Comparison of ENCODE assay signal across 8 cellular contexts in genomic region chr2:74715880-74716279, GRCh38.
DNase-seq lines count a peak whose midpoint lies in the region; ATAC-seq and TF ChIP-seq lines count a peak whose summit lies in the region.

No MANE protein-coding gene starts in this region.

- POLR2A ChIA-PET in A673 (lab: Charles Lee; ENCODE audit: low non-redundant PET), result no interaction called here

- intact Hi-C loops in A673 (cut with micrococcal nuclease; ENCODE audit: unreplicated experiment), result loop anchor here (1.0 to 2.0 kb wide), 2 partner anchors 119 to 160 kb away; partner anchors contain the start of gene HK2

- H3K27me3 Mint-ChIP-seq in HFFc6 (ENCODE audit: insufficient read depth), result no peaks in the 10 kb centered on the region

- H3K36me3 ChIP-seq in A673 (ENCODE audit: insufficient read depth, low read length, poor library complexity, severe bottlenecking), result no peaks in the 10 kb centered on the region
- no peaks in the 10 kb centered on the region for H3K36me3 ChIP-seq in brain microvascular endothelial cell (replicated peaks)

- CTCF ChIA-PET in A673 (lab: Charles Lee), result interaction anchor here (0.7 to 1.3 kb wide), 2 partner anchors 20 to 160 kb away, joined by 7 to 9 read pairs; no protein-coding TSS in a partner anchor

- H3K9me3 Mint-ChIP-seq in HFFc6, result no peaks in the 10 kb centered on the region

- H3K4me3 ChIP-seq in A673 (ENCODE audit: low read depth, low read length, poor library complexity, severe bottlenecking), result peak overlapping the region; percentile 48
- peak overlapping the region; percentile 53 for H3K4me3 ChIP-seq in brain microvascular endothelial cell (ENCODE audit: low read depth, low read length)
- H3K4me3 ChIP-seq in mononuclear cell (ENCODE audit: low read length), result peak overlapping the region; percentile 45

- H3K4me1 Mint-ChIP-seq in HFFc6 (ENCODE audit: low read depth), result peaks cover 13% of the 10 kb centered on the region

- ATAC-seq in HG03469 (IDR thresholded peaks at IDR 0.05; ENCODE audit: unreplicated experiment) (no peak), GM18909 (IDR thresholded peaks at IDR 0.05; ENCODE audit: poor library complexity, unreplicated experiment) (no peak), HG03025 (IDR thresholded peaks at IDR 0.05; ENCODE audit: low FRiP score, unreplicated experiment) (no peak)

- H3K4me1 ChIP-seq in A673 (ENCODE audit: insufficient read depth, low read length, poor library complexity, severe bottlenecking), result peaks cover 3% of the 10 kb centered on the region
- H3K4me1 ChIP-seq in mononuclear cell (ENCODE audit: insufficient read depth, low read length), result peaks cover 8% of the 10 kb centered on the region

- H3K27me3 ChIP-seq in A673 (replicated peaks; ENCODE audit: insufficient read depth, low read depth, low read length, poor library complexity) (peaks cover 28% of the 10 kb centered on the region), brain microvascular endothelial cell (replicated peaks) (no peaks in the 10 kb centered on the region), mononuclear cell (ENCODE audit: insufficient read depth, low read length) (peaks cover 27% of the 10 kb centered on the region)

- H3K9me3 ChIP-seq in A673 (ENCODE audit: low read depth, low read length, poor library complexity, severe bottlenecking), result no peaks in the 10 kb centered on the region
- no peaks in the 10 kb centered on the region for H3K9me3 ChIP-seq in mononuclear cell (ENCODE audit: low read depth, low read length)

- in situ Hi-C loops in brain microvascular endothelial cell (cut with HindIII; ENCODE audit: low pct_ligation_motif_present, low sequenced_read_pairs), result no loop called here

- H3K27ac ChIP-seq in A673 (ENCODE audit: low read depth, low read length, poor library complexity, severe bottlenecking), result no peak overlapping the region
- H3K27ac ChIP-seq in brain microvascular endothelial cell, result no peak overlapping the region

- DNase-seq in A673 (ENCODE audit: low spot score) (no peak), HFFc6 (no peak), brain microvascular endothelial cell (no peak), NCI-H2196 (lab: John Stamatoyannopoulos, UW; ENCODE audit: unreplicated experiment) (no peak)

- H3K36me3 Mint-ChIP-seq in HFFc6 (ENCODE audit: low read depth), result no peaks in the 10 kb centered on the region

- peak overlapping the region; percentile 92 for H3K4me3 Mint-ChIP-seq in HFFc6

- no TSS peak for BruUV-seq in A673 (replicated peaks; lab: Mats Ljungman, UMichigan)

- no peak for TF ChIP-seq CTCF in A673 (conservative IDR thresholded peaks at IDR 0.05; ENCODE audit: low read depth, low read length)
- TF ChIP-seq CTCF in HFFc6 (IDR thresholded peaks at IDR 0.05), result no peak
- no peak for TF ChIP-seq CTCF in brain microvascular endothelial cell (IDR thresholded peaks at IDR 0.05; ENCODE audit: low read depth, low read length, missing control alignments)

- no peak overlapping the region for H3K27ac Mint-ChIP-seq in HFFc6
